Comparison of ENCODE assay signal across 16 cellular contexts in genomic region chr6:132414332-132414731, GRCh38. TPM values are rescaled to one million over a fixed set of nuclear protein-coding genes. Genes with fewer than 3 reads are reported as not detected.
DNase-seq lines count a peak whose midpoint lies in the region; ATAC-seq and TF ChIP-seq lines count a peak whose summit lies in the region.
"Had no signal": no experiment of that assay in that cellular context is flagged by ENCODE, and none has a peak within 500 bp of the region (broad histone marks: within the 10 kb centered on the region; RNA-seq: fewer than 3 reads in every experiment).

No MANE protein-coding gene starts in this region.

- H3K9me2 ChIP-seq in SK-N-SH (no peaks in the 10 kb centered on the region), PC-9 (ENCODE audit: insufficient read depth) (no peaks in the 10 kb centered on the region)

- peak overlapping the region in 2 of 3 experiments; percentile 5 to 49 for H3K27ac Mint-ChIP-seq in nephron
- H3K27ac Mint-ChIP-seq: B cell; CD4-positive, alpha-beta T cell; GM23338; IgD-negative memory B cell had no signal

- no peaks in the 10 kb centered on the region for H3K36me3 Mint-ChIP-seq in nephron (ENCODE audit: low read depth)
- H3K36me3 Mint-ChIP-seq: IgD-negative memory B cell had no signal

- TF ChIP-seq RAD21 in SK-N-SH (IDR thresholded peaks at IDR 0.05; ENCODE audit: low read length), result no peak

- H3K27me3 ChIP-seq in SK-N-SH (ENCODE audit: insufficient read depth) (no peaks in the 10 kb centered on the region), adipocyte (replicated peaks; ENCODE audit: control insufficient read depth, insufficient read depth, low read length) (no peaks in the 10 kb centered on the region), PC-9 (ENCODE audit: insufficient read depth, low read depth) (no peaks in the 10 kb centered on the region)

- H4K20me1 ChIP-seq in SK-N-SH (ENCODE audit: insufficient read depth) (no peaks in the 10 kb centered on the region), PC-9 (ENCODE audit: insufficient read depth) (no peaks in the 10 kb centered on the region)

- H3K36me3 ChIP-seq in SK-N-SH (replicated peaks in 1 of 2; ENCODE audit: control insufficient read depth in 1 of 2, insufficient read depth in 2 of 2, low read length in 1 of 2) (no peaks in the 10 kb centered on the region), adipocyte (ENCODE audit: control insufficient read depth, insufficient read depth, low read length, severe bottlenecking) (no peaks in the 10 kb centered on the region), PC-9 (ENCODE audit: low read depth) (no peaks in the 10 kb centered on the region)

- TF ChIP-seq CTCF in SK-N-SH (IDR thresholded peaks at IDR 0.05) (no peak), nephron (IDR thresholded peaks at IDR 0.05; ENCODE audit: unreplicated experiment in 3 of 3) (no peak), PC-9 (conservative IDR thresholded peaks at IDR 0.05) (no peak)

- intact Hi-C loops in PC-9 (cut with micrococcal nuclease; ENCODE audit: unreplicated experiment), result no loop called here

- no peak overlapping the region for H3K9ac ChIP-seq in SK-N-SH
- H3K9ac ChIP-seq in adipocyte (ENCODE audit: low read length), result peak overlapping the region; percentile 23

- H3K4me2 ChIP-seq in SK-N-SH (0 out of 2 replicates have a peak overlapping the region, but pooled peaks have one; percentile 16), PC-9 (no peak overlapping the region)
- H3K4me2 ChIP-seq: GM23338 had no signal

- no peak overlapping the region for H2AFZ ChIP-seq in SK-N-SH (ENCODE audit: low read depth)
- H2AFZ ChIP-seq in PC-9, result no peak overlapping the region
- H2AFZ ChIP-seq: GM23338 had no signal

- CTCF ChIA-PET in SK-N-SH (lab: Yijun Ruan, JAX), result no interaction called here
- CTCF ChIA-PET in PC-9 (lab: Charles Lee), result no interaction called here

- H3K4me1 ChIP-seq in SK-N-SH (ENCODE audit: control insufficient read depth in 1 of 2, insufficient read depth in 2 of 2, low read depth in 1 of 2, low read length in 1 of 2), result no peaks in the 10 kb centered on the region; a peak in 1 of 4 replicates
- H3K4me1 ChIP-seq in adipocyte (ENCODE audit: control insufficient read depth, insufficient read depth, low read length), result peaks cover 30% of the 10 kb centered on the region
- 0 out of 2 replicates have a peak, but pooled peaks cover 3% of the 10 kb centered on the region for H3K4me1 ChIP-seq in PC-9 (replicated peaks; ENCODE audit: insufficient read depth)

- BruUV-seq in PC-9 (replicated peaks; lab: Mats Ljungman, UMichigan), result no TSS peak

- H3K9me3 ChIP-seq in SK-N-SH (0 out of 2 replicates have a peak, but pooled peaks cover 3% of the 10 kb centered on the region), adipocyte (ENCODE audit: control insufficient read depth, low read length) (peaks cover 19% of the 10 kb centered on the region), PC-9 (ENCODE audit: insufficient read depth, low read depth) (no peaks in the 10 kb centered on the region; the same call in 1 of the 2 replicates)

- ATAC-seq in SK-N-SH treated with all-trans-retinoic acid at 6 μM for 48 hours (no peak), HG03095 (IDR thresholded peaks at IDR 0.05; ENCODE audit: unreplicated experiment) (no peak), HG03280 (IDR thresholded peaks at IDR 0.05; ENCODE audit: unreplicated experiment) (no peak)
- ATAC-seq: GM23338 had no signal

- H3K79me2 ChIP-seq in SK-N-SH (ENCODE audit: insufficient read depth) (no peaks in the 10 kb centered on the region), PC-9 (ENCODE audit: low read depth) (no peaks in the 10 kb centered on the region)

- peaks cover 24% of the 10 kb centered on the region for H3K9me3 Mint-ChIP-seq in nephron

- DNase-seq in SK-N-SH (no peak), adipocyte (ENCODE audit: low read depth) (no peak), renal cortical epithelial cell (ENCODE audit: low read depth) (peak; percentile 6), PC-9 (no peak)
- DNase-seq: C1 segment of cervical spinal cord; Calu3; CD4-positive, alpha-beta T cell; DMS 273 treated with DMSO at 0.1 percent for 48 hours; H7 had no signal

- H3K4me3 Mint-ChIP-seq in nephron, result no peak overlapping the region
- H3K4me3 Mint-ChIP-seq: B cell; CD4-positive, alpha-beta T cell; GM23338; IgD-negative memory B cell had no signal

- H3K27me3 Mint-ChIP-seq in nephron (ENCODE audit: low read depth), result no peaks in the 10 kb centered on the region

- POLR2A ChIA-PET in SK-N-SH (lab: Yijun Ruan, JAX) (no interaction called here), PC-9 (lab: Charles Lee; ENCODE audit: unreplicated experiment) (no interaction called here)

- H3K4me1 Mint-ChIP-seq in nephron, result peaks cover 18% of the 10 kb centered on the region
- H3K4me1 Mint-ChIP-seq: GM23338 had no signal

- WGBS in SK-N-SH (ENCODE audit: low lambda C conversion rate), result 11% methylated on average over 6 of the region's 6 CpGs

- H3K27ac ChIP-seq in SK-N-SH (ENCODE audit: low read depth in 2 of 2, low read length in 1 of 2) (peak overlapping the region in 1 of 2 experiments; percentile 74; a peak in 2 of 4 replicates), PC-9 (no peak overlapping the region)

- no peak overlapping the region for H3K4me3 ChIP-seq in SK-N-SH (ENCODE audit: low read depth in 2 of 2, low read length in 1 of 2)
- peak overlapping the region; percentile 56 for H3K4me3 ChIP-seq in adipocyte (ENCODE audit: low read length)
- no peak overlapping the region for H3K4me3 ChIP-seq in PC-9
- H3K4me3 ChIP-seq: GM23338 had no signal

- TF ChIP-seq EP300 in SK-N-SH (IDR thresholded peaks at IDR 0.05; ENCODE audit: borderline replicate concordance in 1 of 2, low read depth in 1 of 2, low read length in 1 of 2), result no peak

- H3F3A ChIP-seq in SK-N-SH (replicated peaks; ENCODE audit: insufficient read depth) (peaks cover 16% of the 10 kb centered on the region), PC-9 (ENCODE audit: insufficient read depth, low read depth) (no peaks in the 10 kb centered on the region)

TF ChIP-seq in SK-N-SH, 30 proteins besides CTCF, POLR2A, EP300 and RAD21:
- TF ChIP-seq TAF1 (IDR thresholded peaks at IDR 0.05; ENCODE audit: borderline replicate concordance, low read depth, low read length) (no peak), TEAD4 (IDR thresholded peaks at IDR 0.05; ENCODE audit: borderline replicate concordance, insufficient read depth) (no peak), USF2 (IDR thresholded peaks at IDR 0.05; ENCODE audit: borderline replicate concordance, low read depth, low read length) (no peak), USF1 (IDR thresholded peaks at IDR 0.05; ENCODE audit: borderline replicate concordance, low read depth) (no peak), MXI1 (IDR thresholded peaks at IDR 0.05; ENCODE audit: low read depth, low read length) (no peak), POLR2AphosphoS5 (IDR thresholded peaks at IDR 0.05; ENCODE audit: low read depth, low read length) (no peak)

TF ChIP-seq in SK-N-SH treated with all-trans-retinoic acid at 6 μM for 48 hours, 23 proteins besides CTCF, POLR2A, EP300 and RAD21 (continues in another document):
- TF ChIP-seq ARNTL (CRISPR knock-in tag; IDR thresholded peaks at IDR 0.05; ENCODE audit: borderline replicate concordance, low read depth) (no peak), PPARA (CRISPR knock-in tag; IDR thresholded peaks at IDR 0.05; ENCODE audit: borderline replicate concordance) (no peak), CSRNP3 (CRISPR knock-in tag; IDR thresholded peaks at IDR 0.05) (no peak), OSR1 (CRISPR knock-in tag; IDR thresholded peaks at IDR 0.05) (no peak), ESRRG (CRISPR knock-in tag; IDR thresholded peaks at IDR 0.05) (no peak), RARB (CRISPR knock-in tag; IDR thresholded peaks at IDR 0.05) (no peak), PATZ1 (CRISPR knock-in tag; IDR thresholded peaks at IDR 0.05; ENCODE audit: borderline replicate concordance) (no peak), CREB5 (CRISPR knock-in tag; IDR thresholded peaks at IDR 0.05; ENCODE audit: low read depth) (no peak)

RNA-seq across cellular contexts. Expression of gene MOXD1, which starts 13.1 kb away (rescaled TPM):
- polyA plus RNA-seq in SK-N-SH (2012; rRNA removed), result 252 and 379 TPM in 2 replicates
- 385 and 417 TPM in 2 replicates for polyA plus RNA-seq in SK-N-SH (2012; cell fraction: cytosol; rRNA removed)
- 88.2 and 221 TPM in 2 replicates for polyA plus RNA-seq in SK-N-SH (2012; cell fraction: nucleus; rRNA removed)
- total RNA-seq in renal cortical epithelial cell (53.5 and 145 TPM in 2 replicates), PC-9 (2021) (1.0 and 1.3 TPM in 2 replicates)
- total RNA-seq: CD4-positive, alpha-beta T cell had no signal

Comparison
In these comparisons a context has a peak if more than half of its experiments do, and no peak if none do; other contexts are left out.
1. RNA of gene MOXD1, which starts 13.1 kb away (total RNA-seq): 53.5 to 145 TPM in renal cortical epithelial cell; 1.0 to 1.3 TPM in PC-9; every median in the first group is over 10 times any median in the second.